ENCODE assay signal across 16 cellular contexts in genomic region chr12:91332305-91332704, GRCh38.
DNase-seq lines count a peak whose midpoint lies in the region; ATAC-seq and TF ChIP-seq lines count a peak whose summit lies in the region.
"Had no signal": no experiment of that assay in that cellular context is flagged by ENCODE, and none has a peak within 500 bp of the region (broad histone marks: within the 10 kb centered on the region; RNA-seq: fewer than 3 reads in every experiment).

No MANE protein-coding gene starts in this region.

- H3K23ac ChIP-seq in mesenchymal stem cell (ENCODE audit: low read length in 2 of 2), result no peak overlapping the region

- no peak for ATAC-seq in HG03469 (IDR thresholded peaks at IDR 0.05; ENCODE audit: unreplicated experiment)
- ATAC-seq: mucosa of descending colon had no signal

- DNase-seq in EH (ENCODE audit: low read depth), result peak; percentile 27
- peak; percentile 18 for DNase-seq in NCI-H1694 (lab: John Stamatoyannopoulos, UW)
- peak; percentile 27 for DNase-seq in mesenchymal stem cell
- DNase-seq in activated CD4-positive, alpha-beta T cell treated with anti-CD3 and anti-CD28 coated beads for 48 hours, result no peak
- DNase-seq in T-helper 1 cell, result no peak
- DNase-seq: activated CD4-positive, alpha-beta T cell treated with anti-CD3 and anti-CD28 coated beads for 4 hours; activated T-cell treated with anti-CD3 and anti-CD28 coated beads, Interleukin-2, amount 50 U/mL, for 24 hours; EL; kidney glomerular epithelial cell; mucosa of descending colon; NCI-H774; spleen; stimulated activated naive CD4-positive, alpha-beta T cell had no signal

- no peak overlapping the region for H3K4me3 ChIP-seq in mesenchymal stem cell (ENCODE audit: insufficient read depth in 1 of 2, low read depth in 1 of 2, low read length in 2 of 2)
- H3K4me3 ChIP-seq: mucosa of descending colon, spleen had no signal

- H3K27ac ChIP-seq in VCaP (no peak overlapping the region), mesenchymal stem cell (ENCODE audit: low read length, poor library complexity, severe bottlenecking) (no peak overlapping the region)
- H3K27ac ChIP-seq: parathyroid adenoma, spleen had no signal

- H2AFZ ChIP-seq in mesenchymal stem cell (ENCODE audit: low read depth, low read length), result no peak overlapping the region
- H2AFZ ChIP-seq: parathyroid adenoma had no signal

- no peak overlapping the region for H2BK5ac ChIP-seq in mesenchymal stem cell (ENCODE audit: low read depth, low read length, poor library complexity, severe bottlenecking)

- no peaks in the 10 kb centered on the region for H3K4me1 ChIP-seq in mesenchymal stem cell (ENCODE audit: control insufficient read depth, insufficient read depth, low read depth, low read length)
- H3K4me1 ChIP-seq: parathyroid adenoma, spleen had no signal

- no peak overlapping the region for H2BK120ac ChIP-seq in mesenchymal stem cell (ENCODE audit: low read depth, low read length)

- H4K8ac ChIP-seq in mesenchymal stem cell (ENCODE audit: low read length), result no peak overlapping the region

- H2BK12ac ChIP-seq in mesenchymal stem cell (ENCODE audit: low read length in 2 of 2), result no peak overlapping the region

- peak; percentile 35 for TF ChIP-seq CTCF in VCaP (conservative IDR thresholded peaks at IDR 0.05)

- no peaks in the 10 kb centered on the region for H3K27me3 ChIP-seq in mesenchymal stem cell (ENCODE audit: control insufficient read depth in 1 of 2, insufficient read depth in 1 of 2, low read length in 2 of 2)
- H3K27me3 ChIP-seq: spleen had no signal

- no peaks in the 10 kb centered on the region for H3K36me3 ChIP-seq in mesenchymal stem cell (ENCODE audit: control insufficient read depth in 1 of 2, insufficient read depth in 2 of 2, low read depth in 1 of 2, low read length in 2 of 2)
- H3K36me3 ChIP-seq: spleen had no signal

- H2BK15ac ChIP-seq in mesenchymal stem cell (ENCODE audit: low read depth, poor library complexity, severe bottlenecking), result no peak overlapping the region

- H3K4ac ChIP-seq in mesenchymal stem cell (ENCODE audit: low read depth in 1 of 2, low read length in 2 of 2), result no peak overlapping the region

- no peaks in the 10 kb centered on the region for H3K79me1 ChIP-seq in mesenchymal stem cell (replicated peaks; ENCODE audit: low read length, poor library complexity, severe bottlenecking)

- WGBS in mesenchymal stem cell, result no CpG with 5 or more reads among the region's 1 CpG

- H3K18ac ChIP-seq in mesenchymal stem cell (ENCODE audit: low read depth in 1 of 2, low read length in 2 of 2), result no peak overlapping the region

- H3K14ac ChIP-seq in mesenchymal stem cell (ENCODE audit: low read length in 2 of 2), result no peak overlapping the region

- H2AK5ac ChIP-seq in mesenchymal stem cell (ENCODE audit: low read length, severe bottlenecking), result no peak overlapping the region

- no peak overlapping the region for H4K91ac ChIP-seq in mesenchymal stem cell (ENCODE audit: low read length)

- no peaks in the 10 kb centered on the region for H3K9me3 ChIP-seq in mesenchymal stem cell (ENCODE audit: control insufficient read depth, low read length)
- H3K9me3 ChIP-seq: mucosa of descending colon, spleen had no signal

- no peak overlapping the region for H3K9ac ChIP-seq in mesenchymal stem cell (ENCODE audit: low read length)
- H3K9ac ChIP-seq: parathyroid adenoma had no signal

- H3K4me2 ChIP-seq in mesenchymal stem cell (ENCODE audit: low read length, poor library complexity, severe bottlenecking), result no peak overlapping the region

Comparison
In these comparisons a context has a peak if more than half of its experiments do, and no peak if none do; other contexts are left out.
1. DNase-seq: peak in EH (single experiment), NCI-H1694 (single experiment) and mesenchymal stem cell (single experiment); none in activated CD4-positive, alpha-beta T cell treated with anti-CD3 and anti-CD28 coated beads for 48 hours (single experiment) and T-helper 1 cell (0 of 5).